8 cellular contexts compared by ENCODE assay signal in genomic region chr11:118929496-118930151, GRCh38. TPM values are rescaled to one million over a fixed set of nuclear protein-coding genes. Genes with fewer than 3 reads are reported as not detected.
DNase-seq lines count a peak whose midpoint lies in the region; ATAC-seq, FAIRE-seq and TF ChIP-seq lines count a peak whose summit lies in the region.

No MANE protein-coding gene starts in this region.

- ATAC-seq in HepG2 (peak; percentile 5), GM19395 (IDR thresholded peaks at IDR 0.05; ENCODE audit: unreplicated experiment) (no peak)

- in situ Hi-C loops in HepG2 (cut with HindIII; ENCODE audit: extremely low pct_ligation_motif_present, low pct_unique_long_range_greater_than_20kb) = no loop called here

- TF ChIP-seq RAD21 in HepG2 (CRISPR knock-in tag; IDR thresholded peaks at IDR 0.05) = no peak

- POLR2A ChIA-PET in HepG2 (lab: Yijun Ruan, JAX) = no interaction called here

- no peak for TF ChIP-seq POLR2A in HepG2 (IDR thresholded peaks at IDR 0.05; ENCODE audit: insufficient read depth in 1 of 2, low read depth in 2 of 2, low read length in 2 of 2)

- intact Hi-C loops in activated CD4-positive, alpha-beta T cell treated with anti-CD3 and anti-CD28 coated beads, Interleukin-2, amount 10 ng/mL, durations not matched to agents 24 days and 14 days (cut with micrococcal nuclease) = loop anchor here (1.0 to 5.0 kb wide), 7 partner anchors 22 to 173 kb away; partner anchors contain the start of genes CENATAC, DPAGT1, RPS25 and TRAPPC4
- intact Hi-C loops in HepG2 (cut with micrococcal nuclease; ENCODE audit: unreplicated experiment) = loop anchor here (1.0 kb wide), 2 partner anchors 22 to 27 kb away; partner anchors contain the start of gene UPK2

- H3K27ac Mint-ChIP-seq in activated CD4-positive, alpha-beta T cell treated with anti-CD3 and anti-CD28 coated beads, Interleukin-2, amount 10 ng/mL, durations not matched to agents 24 days and 14 days = peak overlapping the region; percentile 96

- no TSS peak for BruUV-seq in HepG2 (replicated peaks; lab: Mats Ljungman, UMichigan)

- no peaks in the 10 kb centered on the region for H3K36me3 Mint-ChIP-seq in activated CD4-positive, alpha-beta T cell treated with anti-CD3 and anti-CD28 coated beads, Interleukin-2, amount 10 ng/mL, durations not matched to agents 24 days and 14 days (ENCODE audit: low read depth)

- H3K4me3 ChIP-seq in HepG2 (replicated peaks in 1 of 3; ENCODE audit: insufficient read depth in 1 of 3, low read depth in 2 of 3, low read length in 3 of 3) = peak overlapping the region; percentile 71 to 89 (median 81)

- H3K27me3 ChIP-seq in HepG2 (ENCODE audit: control insufficient read depth in 1 of 2, insufficient read depth in 2 of 2, low read length in 2 of 2) = peaks cover 2 to 7% of the 10 kb centered on the region in 2 experiments; a peak in 3 of 5 replicates

- H3K4me2 ChIP-seq in HepG2 (ENCODE audit: low read depth, low read length) = peak overlapping the region; percentile 90

- H2AFZ ChIP-seq in HepG2 (ENCODE audit: low read length) = no peak overlapping the region

- no peak for FAIRE-seq in HepG2 (lab: Jason Lieb, UNC)

- CTCF ChIA-PET in HepG2 (lab: Yijun Ruan, JAX; ENCODE audit: low intra/inter-chr PET ratio, low total read pairs) = interaction anchor here (0.8 to 9.8 kb wide), 4 partner anchors 22 to 239 kb away, joined by 3 to 188 read pairs (median 6); partner anchors contain the start of gene UPK2

- no peaks in the 10 kb centered on the region for H3K27me3 Mint-ChIP-seq in activated CD4-positive, alpha-beta T cell treated with anti-CD3 and anti-CD28 coated beads, Interleukin-2, amount 10 ng/mL, durations not matched to agents 24 days and 14 days

- no peak for TF ChIP-seq EP300 in HepG2 (IDR thresholded peaks at IDR 0.05; ENCODE audit: low read depth in 2 of 2, low read length in 2 of 2)
- TF ChIP-seq EP300 in HepG2 (CRISPR knock-in tag; IDR thresholded peaks at IDR 0.05; ENCODE audit: borderline replicate concordance) = no peak

- no peaks in the 10 kb centered on the region for H3K9me3 Mint-ChIP-seq in activated CD4-positive, alpha-beta T cell treated with anti-CD3 and anti-CD28 coated beads, Interleukin-2, amount 10 ng/mL, durations not matched to agents 24 days and 14 days

- H3K4me3 Mint-ChIP-seq in activated CD4-positive, alpha-beta T cell treated with anti-CD3 and anti-CD28 coated beads, Interleukin-2, amount 10 ng/mL, durations not matched to agents 24 days and 14 days = peak overlapping the region; percentile 97

- H3K79me2 ChIP-seq in HepG2 (ENCODE audit: insufficient read depth, low read length) = peaks cover 7% of the 10 kb centered on the region

- H3K36me3 ChIP-seq in HepG2 (replicated peaks in 1 of 2; ENCODE audit: control insufficient read depth in 1 of 2, insufficient read depth in 2 of 2, low read length in 2 of 2) = no peaks in the 10 kb centered on the region

- H3K27ac ChIP-seq in HepG2 (ENCODE audit: extremely low read length, insufficient read depth, low read length) = peak overlapping the region; percentile 50

- peak overlapping the region; percentile 47; the same call in 1 of the 2 replicates for H3K9ac ChIP-seq in HepG2 (ENCODE audit: insufficient read depth, low read depth, low read length)

- no peaks in the 10 kb centered on the region for H3K9me3 ChIP-seq in HepG2 (ENCODE audit: low read length)

- H3K4me1 ChIP-seq in HepG2 (ENCODE audit: insufficient read depth, low read length) = peaks cover 53% of the 10 kb centered on the region

- no peaks in the 10 kb centered on the region for H4K20me1 ChIP-seq in HepG2 (ENCODE audit: insufficient read depth, low read length)

- DNase-seq in A172 (ENCODE audit: low spot score) = peak; percentile 34
- peak; percentile 46 for DNase-seq in GM19238 (ENCODE audit: insufficient read length, low spot score)
- DNase-seq in NCI-H510A treated with DMSO at 0.1 percent for 48 hours (lab: John Stamatoyannopoulos, UW) = peak; percentile 69
- DNase-seq in activated CD4-positive, alpha-beta T cell treated with anti-CD3 and anti-CD28 coated beads, Interleukin-2, amount 10 ng/mL, durations not matched to agents 24 days and 14 days = peak; percentile 93
- peak; percentile 74 for DNase-seq in dermis blood vessel endothelial cell
- DNase-seq in HepG2 (ENCODE audit: low spot score) = peak; percentile 64
- peak; percentile 60 to 63 for DNase-seq in stimulated activated CD4-positive, alpha-beta T cell treated with anti-CD3 and anti-CD28 coated beads, Interleukin-2, amount 100 ng/mL, for 48 hours

- H3K4me1 Mint-ChIP-seq in activated CD4-positive, alpha-beta T cell treated with anti-CD3 and anti-CD28 coated beads, Interleukin-2, amount 10 ng/mL, durations not matched to agents 24 days and 14 days = peaks cover 37% of the 10 kb centered on the region

- peak; percentile 5; the same call in 1 of the 2 replicates for TF ChIP-seq CTCF in HepG2 (CRISPR knock-in tag; IDR thresholded peaks at IDR 0.05)

- WGBS in HepG2 (ENCODE audit: low lambda C conversion rate) = 1% methylated on average over 18 of the region's 28 CpGs

RNA-seq across cellular contexts. Expression of gene BCL9L, which starts 3.9 kb away (rescaled TPM):
- 7.2 and 17.2 TPM in 2 replicates for total RNA-seq in A172 (2014; rRNA removed; shearing (Covaris generic))
- total RNA-seq in activated CD4-positive, alpha-beta T cell treated with anti-CD3 and anti-CD28 coated beads, Interleukin-2, amount 10 ng/mL, durations not matched to agents 24 days and 14 days = 25.1 and 28.5 TPM in 2 replicates
- total RNA-seq in dermis blood vessel endothelial cell (7.1 and 18.8 TPM in 2 replicates), HepG2 (2016; rRNA removed; fragmentation: Illumina TruSeq; extraction: Trizol) (3.7 and 5.5 TPM in 2 replicates)
- 1.4 and 2.2 TPM in 2 replicates for total RNA-seq in HepG2 (2016; cell fraction: cytosol; rRNA removed; fragmentation: Illumina TruSeq; extraction: Trizol; ENCODE audit: low read depth)
- total RNA-seq in HepG2 (2016; cell fraction: insoluble cytoplasmic fraction; rRNA removed; fragmentation: Illumina TruSeq; extraction: Trizol) = 3.5 and 4.0 TPM in 2 replicates
- total RNA-seq in HepG2 (2016; cell fraction: membrane; rRNA removed; fragmentation: Illumina TruSeq; extraction: Trizol) = 3.8 and 4.9 TPM in 2 replicates
- 9.3 and 12.2 TPM in 2 replicates for total RNA-seq in HepG2 (2016; cell fraction: nucleus; rRNA removed; fragmentation: Illumina TruSeq; extraction: Trizol)
- 4.1 and 4.5 TPM in 2 replicates for polyA plus RNA-seq in HepG2 (2011; rRNA removed)
- 1.1 and 1.9 TPM in 2 replicates for polyA plus RNA-seq in HepG2 (2011; cell fraction: cytosol; rRNA removed)
- polyA plus RNA-seq in HepG2 (2011; cell fraction: nucleus; rRNA removed) = 7.0 and 13.4 TPM in 2 replicates
- 10.4 and 11.2 TPM in 2 replicates for polyA plus RNA-seq in HepG2 (2012)
- polyA plus RNA-seq in HepG2 (2016; cell fraction: cytosol; fragmentation: Illumina TruSeq; extraction: Trizol; ENCODE audit: low read depth) = 0.58 and 0.67 TPM in 2 replicates
- 9.7 and 15.0 TPM in 2 replicates for polyA plus RNA-seq in HepG2 (2016; cell fraction: insoluble cytoplasmic fraction; fragmentation: Illumina TruSeq; extraction: Trizol; ENCODE audit: low read depth)
- 1.5 and 1.9 TPM in 2 replicates for polyA plus RNA-seq in HepG2 (2016; cell fraction: membrane; fragmentation: Illumina TruSeq; extraction: Trizol; ENCODE audit: low read depth)
- polyA plus RNA-seq in HepG2 (2016; cell fraction: nucleus; fragmentation: Illumina TruSeq; extraction: Trizol; ENCODE audit: insufficient read depth, low read depth) = 21.7 and 33.9 TPM in 2 replicates
- polyA minus RNA-seq in HepG2 (2011; rRNA and poly(A)+ RNA removed; ENCODE audit: low replicate concordance) = 4.8 and 11.8 TPM in 2 replicates
- 6.2 and 6.8 TPM in 2 replicates for polyA minus RNA-seq in HepG2 (2011; cell fraction: cytosol; rRNA and poly(A)+ RNA removed)
- 5.5 and 6.5 TPM in 2 replicates for polyA minus RNA-seq in HepG2 (2011; cell fraction: nucleus; rRNA and poly(A)+ RNA removed)

RNA-seq across cellular contexts. Expression of gene UPK2, which starts 26.5 kb away (rescaled TPM):
- not detected in 2 replicates for total RNA-seq in A172 (2014; rRNA removed; shearing (Covaris generic))
- not detected in 2 replicates for total RNA-seq in activated CD4-positive, alpha-beta T cell treated with anti-CD3 and anti-CD28 coated beads, Interleukin-2, amount 10 ng/mL, durations not matched to agents 24 days and 14 days
- total RNA-seq in dermis blood vessel endothelial cell (not detected in 2 replicates), HepG2 (2016; rRNA removed; fragmentation: Illumina TruSeq; extraction: Trizol) (not detected in 2 replicates)
- not detected in 2 replicates for total RNA-seq in HepG2 (2016; cell fraction: cytosol; rRNA removed; fragmentation: Illumina TruSeq; extraction: Trizol; ENCODE audit: low read depth)
- not detected in 2 replicates for total RNA-seq in HepG2 (2016; cell fraction: insoluble cytoplasmic fraction; rRNA removed; fragmentation: Illumina TruSeq; extraction: Trizol)
- total RNA-seq in HepG2 (2016; cell fraction: membrane; rRNA removed; fragmentation: Illumina TruSeq; extraction: Trizol) = not detected in 2 replicates
- not detected in 2 replicates for total RNA-seq in HepG2 (2016; cell fraction: nucleus; rRNA removed; fragmentation: Illumina TruSeq; extraction: Trizol)
- polyA plus RNA-seq in HepG2 (2011; rRNA removed) = not detected in 2 replicates
- not detected in 2 replicates for polyA plus RNA-seq in HepG2 (2011; cell fraction: cytosol; rRNA removed)
- not detected in 2 replicates for polyA plus RNA-seq in HepG2 (2011; cell fraction: nucleus; rRNA removed)
- polyA plus RNA-seq in HepG2 (2012) = not detected in 2 replicates
- not detected in 2 replicates for polyA plus RNA-seq in HepG2 (2016; cell fraction: cytosol; fragmentation: Illumina TruSeq; extraction: Trizol; ENCODE audit: low read depth)
- polyA plus RNA-seq in HepG2 (2016; cell fraction: insoluble cytoplasmic fraction; fragmentation: Illumina TruSeq; extraction: Trizol; ENCODE audit: low read depth) = not detected in 2 replicates
- polyA plus RNA-seq in HepG2 (2016; cell fraction: membrane; fragmentation: Illumina TruSeq; extraction: Trizol; ENCODE audit: low read depth) = not detected in 2 replicates
- not detected in 2 replicates for polyA plus RNA-seq in HepG2 (2016; cell fraction: nucleus; fragmentation: Illumina TruSeq; extraction: Trizol; ENCODE audit: insufficient read depth, low read depth)
- polyA minus RNA-seq in HepG2 (2011; rRNA and poly(A)+ RNA removed; ENCODE audit: low replicate concordance) = not detected in 2 replicates
- not detected in 2 replicates for polyA minus RNA-seq in HepG2 (2011; cell fraction: cytosol; rRNA and poly(A)+ RNA removed)
- polyA minus RNA-seq in HepG2 (2011; cell fraction: nucleus; rRNA and poly(A)+ RNA removed) = not detected in 2 replicates

RNA-seq across cellular contexts. Expression of gene FOXR1, which starts 41.9 kb away (rescaled TPM):
- not detected in 2 replicates for total RNA-seq in A172 (2014; rRNA removed; shearing (Covaris generic))
- not detected in 2 replicates for total RNA-seq in activated CD4-positive, alpha-beta T cell treated with anti-CD3 and anti-CD28 coated beads, Interleukin-2, amount 10 ng/mL, durations not matched to agents 24 days and 14 days
- total RNA-seq in dermis blood vessel endothelial cell (not detected in 2 replicates), HepG2 (2016; rRNA removed; fragmentation: Illumina TruSeq; extraction: Trizol) (not detected in 2 replicates)
- not detected in 2 replicates for total RNA-seq in HepG2 (2016; cell fraction: cytosol; rRNA removed; fragmentation: Illumina TruSeq; extraction: Trizol; ENCODE audit: low read depth)
- not detected in 2 replicates for total RNA-seq in HepG2 (2016; cell fraction: insoluble cytoplasmic fraction; rRNA removed; fragmentation: Illumina TruSeq; extraction: Trizol)
- not detected in 2 replicates for total RNA-seq in HepG2 (2016; cell fraction: membrane; rRNA removed; fragmentation: Illumina TruSeq; extraction: Trizol)
- total RNA-seq in HepG2 (2016; cell fraction: nucleus; rRNA removed; fragmentation: Illumina TruSeq; extraction: Trizol) = not detected in 2 replicates
- not detected in 2 replicates for polyA plus RNA-seq in HepG2 (2011; rRNA removed)
- polyA plus RNA-seq in HepG2 (2011; cell fraction: cytosol; rRNA removed) = not detected in 2 replicates
- polyA plus RNA-seq in HepG2 (2011; cell fraction: nucleus; rRNA removed) = not detected in 2 replicates
- polyA plus RNA-seq in HepG2 (2012) = not detected in 2 replicates
- not detected in 2 replicates for polyA plus RNA-seq in HepG2 (2016; cell fraction: cytosol; fragmentation: Illumina TruSeq; extraction: Trizol; ENCODE audit: low read depth)
- polyA plus RNA-seq in HepG2 (2016; cell fraction: insoluble cytoplasmic fraction; fragmentation: Illumina TruSeq; extraction: Trizol; ENCODE audit: low read depth) = not detected in 2 replicates
- polyA plus RNA-seq in HepG2 (2016; cell fraction: membrane; fragmentation: Illumina TruSeq; extraction: Trizol; ENCODE audit: low read depth) = not detected in 2 replicates
- polyA plus RNA-seq in HepG2 (2016; cell fraction: nucleus; fragmentation: Illumina TruSeq; extraction: Trizol; ENCODE audit: insufficient read depth, low read depth) = not detected in 2 replicates
- not detected in 2 replicates for polyA minus RNA-seq in HepG2 (2011; rRNA and poly(A)+ RNA removed; ENCODE audit: low replicate concordance)
- polyA minus RNA-seq in HepG2 (2011; cell fraction: cytosol; rRNA and poly(A)+ RNA removed) = not detected in 2 replicates
- polyA minus RNA-seq in HepG2 (2011; cell fraction: nucleus; rRNA and poly(A)+ RNA removed) = not detected in 2 replicates

RNA-seq across cellular contexts. Expression of gene CXCR5, which starts 45.9 kb away (rescaled TPM):
- total RNA-seq in A172 (2014; rRNA removed; shearing (Covaris generic)) = 0.02 TPM in 1 of 2 replicates, not detected in the other
- total RNA-seq in activated CD4-positive, alpha-beta T cell treated with anti-CD3 and anti-CD28 coated beads, Interleukin-2, amount 10 ng/mL, durations not matched to agents 24 days and 14 days = 6.1 and 6.4 TPM in 2 replicates
- total RNA-seq in dermis blood vessel endothelial cell = not detected in 2 replicates
- not detected in 2 replicates for total RNA-seq in HepG2 (2016; rRNA removed; fragmentation: Illumina TruSeq; extraction: Trizol)
- not detected in 2 replicates for total RNA-seq in HepG2 (2016; cell fraction: cytosol; rRNA removed; fragmentation: Illumina TruSeq; extraction: Trizol; ENCODE audit: low read depth)
- total RNA-seq in HepG2 (2016; cell fraction: insoluble cytoplasmic fraction; rRNA removed; fragmentation: Illumina TruSeq; extraction: Trizol) = not detected in 2 replicates
- not detected in 2 replicates for total RNA-seq in HepG2 (2016; cell fraction: membrane; rRNA removed; fragmentation: Illumina TruSeq; extraction: Trizol)
- not detected in 2 replicates for total RNA-seq in HepG2 (2016; cell fraction: nucleus; rRNA removed; fragmentation: Illumina TruSeq; extraction: Trizol)
- polyA plus RNA-seq in HepG2 (2011; rRNA removed) = not detected in 2 replicates
- not detected in 2 replicates for polyA plus RNA-seq in HepG2 (2011; cell fraction: cytosol; rRNA removed)
- not detected in 2 replicates for polyA plus RNA-seq in HepG2 (2011; cell fraction: nucleus; rRNA removed)
- not detected in 2 replicates for polyA plus RNA-seq in HepG2 (2012)
- polyA plus RNA-seq in HepG2 (2016; cell fraction: cytosol; fragmentation: Illumina TruSeq; extraction: Trizol; ENCODE audit: low read depth) = not detected in 2 replicates
- polyA plus RNA-seq in HepG2 (2016; cell fraction: insoluble cytoplasmic fraction; fragmentation: Illumina TruSeq; extraction: Trizol; ENCODE audit: low read depth) = not detected in 2 replicates
- not detected in 2 replicates for polyA plus RNA-seq in HepG2 (2016; cell fraction: membrane; fragmentation: Illumina TruSeq; extraction: Trizol; ENCODE audit: low read depth)
- not detected in 2 replicates for polyA plus RNA-seq in HepG2 (2016; cell fraction: nucleus; fragmentation: Illumina TruSeq; extraction: Trizol; ENCODE audit: insufficient read depth, low read depth)
- polyA minus RNA-seq in HepG2 (2011; rRNA and poly(A)+ RNA removed; ENCODE audit: low replicate concordance) = not detected in 2 replicates
- not detected in 2 replicates for polyA minus RNA-seq in HepG2 (2011; cell fraction: cytosol; rRNA and poly(A)+ RNA removed)
- polyA minus RNA-seq in HepG2 (2011; cell fraction: nucleus; rRNA and poly(A)+ RNA removed) = not detected in 2 replicates

Comparison
In these comparisons a context has a peak if more than half of its experiments do, and no peak if none do; other contexts are left out.
1. DNase-seq: peak in every context shown above with its lines; median percentile 93 in activated CD4-positive, alpha-beta T cell treated with anti-CD3 and anti-CD28 coated beads, Interleukin-2, amount 10 ng/mL, durations not matched to agents 24 days and 14 days; 74 in dermis blood vessel endothelial cell; 69 in NCI-H510A treated with DMSO at 0.1 percent for 48 hours; 64 in HepG2; 62 in stimulated activated CD4-positive, alpha-beta T cell treated with anti-CD3 and anti-CD28 coated beads, Interleukin-2, amount 100 ng/mL, for 48 hours; 46 in GM19238; 34 in A172.